Comparison of ENCODE assay signal across 19 cellular contexts in genomic region chr10:13930123-13930522, GRCh38.
DNase-seq lines count a peak whose midpoint lies in the region; ATAC-seq, FAIRE-seq and TF ChIP-seq lines count a peak whose summit lies in the region.
"Had no signal": no experiment of that assay in that cellular context is flagged by ENCODE, and none has a peak within 500 bp of the region (broad histone marks: within the 10 kb centered on the region; RNA-seq: fewer than 3 reads in every experiment).

No MANE protein-coding gene starts in this region.

- H3K27ac ChIP-seq in SJCRH30, result no peak overlapping the region
- H3K27ac ChIP-seq in mesenchymal stem cell (ENCODE audit: low read length, poor library complexity, severe bottlenecking), result no peak overlapping the region
- H3K27ac ChIP-seq: A549, breast epithelium, heart right ventricle, neutrophil, skin epidermis had no signal

- TF ChIP-seq POLR2A in GM12891 (IDR thresholded peaks at IDR 0.05; ENCODE audit: low read depth, low read length), result no peak

- H3K4me1 Mint-ChIP-seq in activated naive CD8-positive, alpha-beta T cell treated with anti-CD3 and anti-CD28 coated beads, Interleukin-2, amount 50 U/mL, for 24 hours, result peaks cover 13% of the 10 kb centered on the region

- H3K18ac ChIP-seq in mesenchymal stem cell (ENCODE audit: low read depth in 1 of 2, low read length in 2 of 2), result peak overlapping the region in 1 of 2 experiments; percentile 49

- H3K4me2 ChIP-seq in mesenchymal stem cell (ENCODE audit: low read length, poor library complexity, severe bottlenecking), result no peak overlapping the region
- H3K4me2 ChIP-seq: A549 had no signal

- FAIRE-seq in GM12891 (lab: Jason Lieb, UNC), result no peak
- FAIRE-seq: A549, endothelial cell of umbilical vein had no signal

- peaks cover 9% of the 10 kb centered on the region for H3K27me3 Mint-ChIP-seq in activated naive CD8-positive, alpha-beta T cell treated with anti-CD3 and anti-CD28 coated beads, Interleukin-2, amount 50 U/mL, for 24 hours

- no peaks in the 10 kb centered on the region for H3K9me3 Mint-ChIP-seq in activated naive CD8-positive, alpha-beta T cell treated with anti-CD3 and anti-CD28 coated beads, Interleukin-2, amount 50 U/mL, for 24 hours
- H3K9me3 Mint-ChIP-seq: type B pancreatic cell had no signal

- H3K4me1 ChIP-seq in SJCRH30, result no peaks in the 10 kb centered on the region
- H3K4me1 ChIP-seq in mesenchymal stem cell (ENCODE audit: control insufficient read depth, insufficient read depth, low read depth, low read length), result no peaks in the 10 kb centered on the region
- H3K4me1 ChIP-seq: A549, breast epithelium had no signal

- H2BK15ac ChIP-seq in mesenchymal stem cell (ENCODE audit: low read depth, poor library complexity, severe bottlenecking), result no peak overlapping the region

- no peak overlapping the region for H3K4ac ChIP-seq in mesenchymal stem cell (ENCODE audit: low read depth in 1 of 2, low read length in 2 of 2)

- H3K27ac Mint-ChIP-seq in activated naive CD8-positive, alpha-beta T cell treated with anti-CD3 and anti-CD28 coated beads, Interleukin-2, amount 50 U/mL, for 24 hours, result no peak overlapping the region
- H3K27ac Mint-ChIP-seq: type B pancreatic cell had no signal

- no peak overlapping the region for H3K4me3 Mint-ChIP-seq in activated naive CD8-positive, alpha-beta T cell treated with anti-CD3 and anti-CD28 coated beads, Interleukin-2, amount 50 U/mL, for 24 hours
- H3K4me3 Mint-ChIP-seq: type B pancreatic cell had no signal

- no peaks in the 10 kb centered on the region for H3K27me3 ChIP-seq in SJCRH30
- H3K27me3 ChIP-seq in mesenchymal stem cell (ENCODE audit: control insufficient read depth in 1 of 2, insufficient read depth in 1 of 2, low read length in 2 of 2), result no peaks in the 10 kb centered on the region
- H3K27me3 ChIP-seq: breast epithelium had no signal

- no peak overlapping the region for H3K14ac ChIP-seq in mesenchymal stem cell (ENCODE audit: low read length in 2 of 2)

- no peaks in the 10 kb centered on the region for H3K9me3 ChIP-seq in SJCRH30 (replicated peaks)
- H3K9me3 ChIP-seq in mesenchymal stem cell (ENCODE audit: control insufficient read depth, low read length), result no peaks in the 10 kb centered on the region
- H3K9me3 ChIP-seq: A549, breast epithelium, neutrophil had no signal

- H3K36me3 Mint-ChIP-seq in activated naive CD8-positive, alpha-beta T cell treated with anti-CD3 and anti-CD28 coated beads, Interleukin-2, amount 50 U/mL, for 24 hours (ENCODE audit: low read depth), result no peaks in the 10 kb centered on the region

- H2AFZ ChIP-seq in mesenchymal stem cell (ENCODE audit: low read depth, low read length), result no peak overlapping the region

- H4K8ac ChIP-seq in mesenchymal stem cell (ENCODE audit: low read length), result peak overlapping the region; percentile 49

- H3K23ac ChIP-seq in mesenchymal stem cell (ENCODE audit: low read length in 2 of 2), result no peak overlapping the region

- no peak overlapping the region for H2BK5ac ChIP-seq in mesenchymal stem cell (ENCODE audit: low read depth, low read length, poor library complexity, severe bottlenecking)

- no peak overlapping the region for H2AK5ac ChIP-seq in mesenchymal stem cell (ENCODE audit: low read length, severe bottlenecking)

- H3K36me3 ChIP-seq in SJCRH30 (no peaks in the 10 kb centered on the region), mesenchymal stem cell (ENCODE audit: control insufficient read depth in 1 of 2, insufficient read depth in 2 of 2, low read depth in 1 of 2, low read length in 2 of 2) (no peaks in the 10 kb centered on the region)
- H3K36me3 ChIP-seq: breast epithelium, heart right ventricle, neutrophil had no signal

- no peak overlapping the region for H2BK120ac ChIP-seq in mesenchymal stem cell (ENCODE audit: low read depth, low read length)

- ATAC-seq in activated naive CD8-positive, alpha-beta T cell treated with anti-CD3 and anti-CD28 coated beads, Interleukin-2, amount 50 U/mL, for 24 hours, result peak; percentile 66
- ATAC-seq: A549 had no signal

- WGBS in mesenchymal stem cell, result 43% methylated on average over 10 of the region's 10 CpGs

- H3K9ac ChIP-seq in mesenchymal stem cell (ENCODE audit: low read length), result no peak overlapping the region

- H3K79me1 ChIP-seq in mesenchymal stem cell (replicated peaks; ENCODE audit: low read length, poor library complexity, severe bottlenecking), result no peaks in the 10 kb centered on the region

- H3K4me3 ChIP-seq in SJCRH30 (no peak overlapping the region), mesenchymal stem cell (ENCODE audit: insufficient read depth in 1 of 2, low read depth in 1 of 2, low read length in 2 of 2) (no peak overlapping the region)
- H3K4me3 ChIP-seq: A549, breast epithelium, heart right ventricle, skin epidermis had no signal

- DNase-seq in activated T-cell treated with anti-CD3 and anti-CD28 coated beads, Interleukin-2, amount 50 U/mL, for 1 hour, result peak; percentile 18
- DNase-seq in activated T-cell treated with anti-CD3 and anti-CD28 coated beads for 4 hours, result no peak
- DNase-seq in SJCRH30, result peak; percentile 7 to 25
- no peak for DNase-seq in activated naive CD8-positive, alpha-beta T cell treated with anti-CD3 and anti-CD28 coated beads, Interleukin-2, amount 50 U/mL, for 24 hours
- DNase-seq in mesenchymal stem cell, result no peak
- DNase-seq in NCI-H1092 treated with DMSO at 0.1 percent for 48 hours (lab: John Stamatoyannopoulos, UW), result no peak
- no peak for DNase-seq in COLO668 (lab: John Stamatoyannopoulos, UW; ENCODE audit: unreplicated experiment)
- DNase-seq in GM12891 (ENCODE audit: insufficient read length, low spot score), result no peak
- DNase-seq: heart right ventricle, NCI-H187, NCI-H69, RPMI8226, T1000 had no signal

- H2BK12ac ChIP-seq in mesenchymal stem cell (ENCODE audit: low read length in 2 of 2), result no peak overlapping the region

- H4K91ac ChIP-seq in mesenchymal stem cell (ENCODE audit: low read length), result no peak overlapping the region

TF ChIP-seq in GM12891, 5 proteins besides CTCF, POLR2A, EP300 and RAD21:
- TF ChIP-seq TAF1 (IDR thresholded peaks at IDR 0.05; ENCODE audit: low read depth, low read length) (no peak), PAX5 (IDR thresholded peaks at IDR 0.05; ENCODE audit: insufficient read depth, low read length, severe bottlenecking) (no peak), POU2F2 (IDR thresholded peaks at IDR 0.05; ENCODE audit: low read depth, low read length) (no peak), SPI1 (IDR thresholded peaks at IDR 0.05; ENCODE audit: low read depth, low read length) (no peak), POLR2AphosphoS5 (IDR thresholded peaks at IDR 0.05; ENCODE audit: low read depth, low read length) (no peak)

Comparison
In these comparisons a context has a peak if more than half of its experiments do, and no peak if none do; other contexts are left out.
1. DNase-seq: peak in activated T-cell treated with anti-CD3 and anti-CD28 coated beads, Interleukin-2, amount 50 U/mL, for 1 hour (single experiment) and SJCRH30 (2 of 2); none in activated T-cell treated with anti-CD3 and anti-CD28 coated beads for 4 hours (single experiment), activated naive CD8-positive, alpha-beta T cell treated with anti-CD3 and anti-CD28 coated beads, Interleukin-2, amount 50 U/mL, for 24 hours (single experiment), mesenchymal stem cell (single experiment), NCI-H1092 treated with DMSO at 0.1 percent for 48 hours (single experiment), COLO668 (single experiment) and GM12891 (single experiment).